Comparison of ENCODE assay signal across 8 cellular contexts in the genomic region with DNA sequence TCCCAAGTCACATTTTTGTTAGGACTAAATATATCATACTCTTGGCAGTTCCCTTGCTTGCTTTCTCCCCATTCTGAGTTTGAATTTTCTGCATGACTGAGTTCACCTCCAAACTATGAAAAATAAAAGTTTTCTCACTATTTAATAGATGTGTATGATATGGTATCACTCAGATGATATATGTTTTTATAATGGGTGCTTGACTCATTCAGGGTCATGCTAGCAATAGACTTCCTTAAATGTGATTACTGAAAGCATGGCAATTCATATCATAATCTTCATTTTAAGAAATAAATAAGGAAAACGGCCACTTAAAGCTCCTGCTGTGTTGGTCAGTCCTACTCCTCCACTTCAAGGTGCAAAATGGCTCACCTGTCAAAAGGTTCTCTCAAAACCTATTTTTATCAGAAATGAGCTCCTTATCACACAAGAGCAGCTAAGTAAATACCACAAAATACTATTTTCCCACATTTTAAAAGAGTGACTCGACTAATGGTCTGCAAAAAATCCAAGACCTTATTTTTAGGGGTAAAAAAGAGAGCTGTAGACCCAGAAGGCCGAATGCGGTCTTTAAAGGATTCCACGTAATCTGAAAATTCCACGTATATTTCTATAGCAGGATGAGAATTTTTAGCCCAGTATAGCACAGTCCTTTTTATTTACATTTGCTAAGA. TPM values are rescaled to one million over a fixed set of nuclear protein-coding genes. Genes with fewer than 3 reads are reported as not detected.
DNase-seq lines count a peak whose midpoint lies in the region; ATAC-seq, FAIRE-seq and TF ChIP-seq lines count a peak whose summit lies in the region.

No MANE protein-coding gene starts in this region.

- no peaks in the 10 kb centered on the region for H3K27me3 ChIP-seq in tibial nerve

- no peaks in the 10 kb centered on the region for H3K9me3 ChIP-seq in tibial nerve

- TF ChIP-seq POLR2A in tibial nerve (IDR thresholded peaks at IDR 0.05), result no peak

- no peaks in the 10 kb centered on the region for H3K36me3 ChIP-seq in tibial nerve

- H3K9me3 Mint-ChIP-seq in activated T-cell treated with anti-CD3 and anti-CD28 coated beads, Interleukin-2, amount 50 U/mL, for 4 hours, result no peaks in the 10 kb centered on the region
- no peaks in the 10 kb centered on the region for H3K9me3 Mint-ChIP-seq in activated T-helper 17 cell treated with anti-CD3 and anti-CD28 coated beads, Interleukin-2, amount 50 U/mL, for 72 hours

- H3K27me3 Mint-ChIP-seq in activated T-cell treated with anti-CD3 and anti-CD28 coated beads, Interleukin-2, amount 50 U/mL, for 4 hours (ENCODE audit: low read depth), result no peaks in the 10 kb centered on the region
- no peaks in the 10 kb centered on the region for H3K27me3 Mint-ChIP-seq in activated T-helper 17 cell treated with anti-CD3 and anti-CD28 coated beads, Interleukin-2, amount 50 U/mL, for 72 hours

- H3K4me3 Mint-ChIP-seq in activated T-cell treated with anti-CD3 and anti-CD28 coated beads, Interleukin-2, amount 50 U/mL, for 4 hours, result peak overlapping the region; percentile 96
- peak overlapping the region; percentile 99 for H3K4me3 Mint-ChIP-seq in activated T-helper 17 cell treated with anti-CD3 and anti-CD28 coated beads, Interleukin-2, amount 50 U/mL, for 72 hours

- TF ChIP-seq CTCF in tibial nerve (IDR thresholded peaks at IDR 0.05), result no peak

- H3K4me1 ChIP-seq in tibial nerve, result peaks cover 0 to 34% (median 5%) of the 10 kb centered on the region in 4 donors

- no peaks in the 10 kb centered on the region for H3K36me3 Mint-ChIP-seq in activated T-cell treated with anti-CD3 and anti-CD28 coated beads, Interleukin-2, amount 50 U/mL, for 4 hours (ENCODE audit: insufficient read depth)
- no peaks in the 10 kb centered on the region for H3K36me3 Mint-ChIP-seq in activated T-helper 17 cell treated with anti-CD3 and anti-CD28 coated beads, Interleukin-2, amount 50 U/mL, for 72 hours (ENCODE audit: low read depth)

- peak overlapping the region; percentile 97 for H3K27ac Mint-ChIP-seq in activated T-helper 17 cell treated with anti-CD3 and anti-CD28 coated beads, Interleukin-2, amount 50 U/mL, for 72 hours

- TF ChIP-seq EP300 in tibial nerve (IDR thresholded peaks at IDR 0.05), result no peak

- ATAC-seq in activated T-cell treated with anti-CD3 and anti-CD28 coated beads, Interleukin-2, amount 50 U/mL, for 4 hours, result no peak
- ATAC-seq in activated T-helper 17 cell treated with anti-CD3 and anti-CD28 coated beads, Interleukin-2, amount 50 U/mL, for 72 hours (replicated peaks), result no peak
- no peak for ATAC-seq in GM18498 (IDR thresholded peaks at IDR 0.05; ENCODE audit: unreplicated experiment)

- FAIRE-seq in islet of Langerhans (lab: Jason Lieb, UNC), result peak; percentile 30

- no peak for DNase-seq in activated T-cell treated with anti-CD3 and anti-CD28 coated beads, Interleukin-2, amount 50 U/mL, for 4 hours
- no peak for DNase-seq in activated T-cell treated with anti-CD3 and anti-CD28 coated beads, Interleukin-2, amount 50 U/mL, for 1 hour
- DNase-seq in tibial nerve (ENCODE audit: low spot score in 2 of 2), result no peak
- DNase-seq in HuH-7.5 (ENCODE audit: low spot score), result no peak
- DNase-seq in central memory CD4-positive, alpha-beta T cell, result no peak

- H3K27ac ChIP-seq in tibial nerve, result peak overlapping the region; percentile 91 to 97 (median 96)

- WGBS in tibial nerve, 2 donors, result 41 to 56% methylated on average over 6 of the region's 6 CpGs

- H3K4me1 Mint-ChIP-seq in activated T-cell treated with anti-CD3 and anti-CD28 coated beads, Interleukin-2, amount 50 U/mL, for 4 hours (ENCODE audit: low read depth), result peaks cover 42% of the 10 kb centered on the region
- H3K4me1 Mint-ChIP-seq in activated T-helper 17 cell treated with anti-CD3 and anti-CD28 coated beads, Interleukin-2, amount 50 U/mL, for 72 hours, result peaks cover 20% of the 10 kb centered on the region

- peak overlapping the region; percentile 78 to 90 (median 88) for H3K4me3 ChIP-seq in tibial nerve

RNA-seq across cellular contexts. Expression of gene C14orf93, which starts 3.9 kb away (rescaled TPM):
- 1 to 10 TPM; 3.6 to 5.4 (median 5.1) TPM for total RNA-seq in activated T-cell treated with anti-CD3 and anti-CD28 coated beads, Interleukin-2, amount 50 U/mL, for 4 hours
- 1 to 10 TPM; 8.5 to 9.6 TPM for total RNA-seq in activated T-helper 17 cell treated with anti-CD3 and anti-CD28 coated beads, Interleukin-2, amount 50 U/mL, for 72 hours
- 10 to 100 TPM in 1 of 4 donors, 1 to 10 TPM in 3; 8.4 to 18.6 (median 9.5) TPM for total RNA-seq in tibial nerve

RNA-seq across cellular contexts. Expression of gene AJUBA, which starts 23.6 kb away (rescaled TPM):
- 1 to 10 TPM; 2.0 to 3.8 (median 2.6) TPM for total RNA-seq in activated T-cell treated with anti-CD3 and anti-CD28 coated beads, Interleukin-2, amount 50 U/mL, for 4 hours
- total RNA-seq in activated T-helper 17 cell treated with anti-CD3 and anti-CD28 coated beads, Interleukin-2, amount 50 U/mL, for 72 hours, result 1 to 10 TPM; 1.1 to 7.5 TPM
- 10 to 100 TPM; 22.8 to 33.5 (median 28.4) TPM for total RNA-seq in tibial nerve

RNA-seq across cellular contexts. Expression of gene PSMB5, which starts 28.7 kb away (rescaled TPM):
- total RNA-seq in activated T-cell treated with anti-CD3 and anti-CD28 coated beads, Interleukin-2, amount 50 U/mL, for 4 hours, result 100 to 1,000 TPM; 220 to 231 (median 227) TPM
- 100 to 1,000 TPM in 1 of 2 donors, 10 to 100 TPM in 1; 85.8 to 151 TPM for total RNA-seq in activated T-helper 17 cell treated with anti-CD3 and anti-CD28 coated beads, Interleukin-2, amount 50 U/mL, for 72 hours
- total RNA-seq in tibial nerve, result 100 to 1,000 TPM in 3 of 4 donors, 10 to 100 TPM in 1; 90.2 to 154 (median 113) TPM

RNA-seq across cellular contexts. Expression of gene PSMB11, which starts 36.0 kb away (rescaled TPM):
- not detected for total RNA-seq in activated T-cell treated with anti-CD3 and anti-CD28 coated beads, Interleukin-2, amount 50 U/mL, for 4 hours
- not detected for total RNA-seq in activated T-helper 17 cell treated with anti-CD3 and anti-CD28 coated beads, Interleukin-2, amount 50 U/mL, for 72 hours
- not detected for total RNA-seq in tibial nerve

RNA-seq across cellular contexts. Expression of gene HAUS4, which starts 49.1 kb away (rescaled TPM):
- total RNA-seq in activated T-cell treated with anti-CD3 and anti-CD28 coated beads, Interleukin-2, amount 50 U/mL, for 4 hours, result 10 to 100 TPM; 28.8 to 39.7 (median 38.5) TPM
- total RNA-seq in activated T-helper 17 cell treated with anti-CD3 and anti-CD28 coated beads, Interleukin-2, amount 50 U/mL, for 72 hours, result 10 to 100 TPM; 60.6 to 78.5 TPM
- total RNA-seq in tibial nerve, result 100 to 1,000 TPM in 1 of 4 donors, 10 to 100 TPM in 3; 52.1 to 104 (median 74.3) TPM
